ENCODE assay signal across 9 cellular contexts in the genomic region with DNA sequence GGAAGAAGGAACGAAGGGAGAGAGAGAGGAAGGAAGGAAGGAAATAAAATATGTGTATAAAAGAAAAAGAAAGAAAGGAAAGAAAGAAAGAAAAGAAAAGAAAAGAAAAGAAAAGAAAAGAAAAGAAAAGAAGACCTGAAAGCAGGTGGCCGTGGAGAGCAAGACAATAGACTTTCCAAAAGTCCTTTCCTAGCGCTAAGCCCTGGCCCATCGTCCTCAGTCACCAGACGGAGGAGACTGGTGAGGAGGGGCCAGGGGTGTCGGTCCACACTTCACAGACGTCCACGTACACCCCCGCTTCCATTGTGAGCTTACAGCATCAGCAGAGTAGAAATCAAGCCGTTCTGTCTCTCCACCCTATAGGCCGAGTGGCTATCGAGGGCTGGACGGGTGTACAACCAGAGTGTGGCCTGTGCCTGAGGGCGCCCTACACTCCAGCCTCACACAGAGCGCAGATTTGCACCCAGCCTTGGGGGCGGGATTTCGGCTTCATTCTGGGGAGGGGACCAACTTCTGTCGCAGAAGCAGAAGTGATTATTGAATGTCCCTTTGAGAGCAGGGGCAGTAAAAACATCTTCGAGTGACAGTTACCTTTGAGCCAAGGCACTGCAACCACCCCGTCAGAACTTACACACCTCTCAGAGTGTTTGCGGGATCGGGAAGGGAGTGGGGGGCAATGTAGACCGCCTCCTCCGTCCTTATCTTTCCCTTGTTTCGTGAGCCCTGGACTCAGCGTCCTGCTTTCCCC. TPM values are rescaled to one million over a fixed set of nuclear protein-coding genes. Genes with fewer than 3 reads are reported as not detected.
DNase-seq lines count a peak whose midpoint lies in the region; ATAC-seq lines count a peak whose summit lies in the region.
"Had no signal": no experiment of that assay in that cellular context is flagged by ENCODE, and none has a peak within 500 bp of the region (broad histone marks: within the 10 kb centered on the region; RNA-seq: fewer than 3 reads in every experiment).

No MANE protein-coding gene starts in this region.

- peaks cover 15% of the 10 kb centered on the region for H3K4me1 ChIP-seq in iPS-18a (ENCODE audit: control insufficient read depth, low read depth, low read length)

- no peaks in the 10 kb centered on the region for H3K36me3 Mint-ChIP-seq in activated CD4-positive, alpha-beta memory T cell treated with anti-CD3 and anti-CD28 coated beads for 36 hours
- H3K36me3 Mint-ChIP-seq in stimulated activated naive B cell treated with anti-CD40 and anti-IgM and Interleukin-4, amounts not matched to agents 10 μg/mL and 1 μg/mL and 100 μg/mL, for 72 hours = peaks cover 3 to 4% of the 10 kb centered on the region in 2 donors

- peak overlapping the region; percentile 72 for H3K4me3 ChIP-seq in iPS-18a (ENCODE audit: low read length)

- H3K9me3 Mint-ChIP-seq in activated CD4-positive, alpha-beta memory T cell treated with anti-CD3 and anti-CD28 coated beads for 36 hours = no peaks in the 10 kb centered on the region
- peaks cover 0 to 2% of the 10 kb centered on the region in 2 donors for H3K9me3 Mint-ChIP-seq in stimulated activated naive B cell treated with anti-CD40 and anti-IgM and Interleukin-4, amounts not matched to agents 10 μg/mL and 1 μg/mL and 100 μg/mL, for 72 hours

- H3K36me3 ChIP-seq in iPS-18a (ENCODE audit: control insufficient read depth, low read depth, low read length) = no peaks in the 10 kb centered on the region

- POLR2A ChIA-PET in activated CD4-positive, alpha-beta memory T cell treated with anti-CD3 and anti-CD28 coated beads for 36 hours (lab: Charles Lee) = no interaction called here

- H3K9me3 ChIP-seq in iPS-18a (ENCODE audit: control insufficient read depth, low read depth, low read length) = no peaks in the 10 kb centered on the region

- peak overlapping the region; percentile 78 for H3K4me3 Mint-ChIP-seq in activated CD4-positive, alpha-beta memory T cell treated with anti-CD3 and anti-CD28 coated beads for 36 hours
- H3K4me3 Mint-ChIP-seq in stimulated activated naive B cell treated with anti-CD40 and anti-IgM and Interleukin-4, amounts not matched to agents 10 μg/mL and 1 μg/mL and 100 μg/mL, for 72 hours = peak overlapping the region; percentile 88 to 92

- peaks cover 22% of the 10 kb centered on the region for H3K4me1 Mint-ChIP-seq in activated CD4-positive, alpha-beta memory T cell treated with anti-CD3 and anti-CD28 coated beads for 36 hours (ENCODE audit: low read depth)
- peaks cover 11 to 39% of the 10 kb centered on the region in 2 donors for H3K4me1 Mint-ChIP-seq in stimulated activated naive B cell treated with anti-CD40 and anti-IgM and Interleukin-4, amounts not matched to agents 10 μg/mL and 1 μg/mL and 100 μg/mL, for 72 hours

- no peak overlapping the region for H3K27ac ChIP-seq in iPS-18a (ENCODE audit: low read length)

- H3K27me3 Mint-ChIP-seq in activated CD4-positive, alpha-beta memory T cell treated with anti-CD3 and anti-CD28 coated beads for 36 hours = peaks cover 73% of the 10 kb centered on the region
- H3K27me3 Mint-ChIP-seq in stimulated activated naive B cell treated with anti-CD40 and anti-IgM and Interleukin-4, amounts not matched to agents 10 μg/mL and 1 μg/mL and 100 μg/mL, for 72 hours = peaks cover 73 to 88% of the 10 kb centered on the region in 2 donors

- DNase-seq in NCI-H1417 (lab: John Stamatoyannopoulos, UW) (peak in 2 of 3 experiments; percentile 58 to 65), NCI-H1417 treated with DMSO at 0.1 percent for 48 hours (lab: John Stamatoyannopoulos, UW) (no peak), RKO (ENCODE audit: low spot score) (no peak), cerebellar cortex (ENCODE audit: low spot score) (no peak)
- no peak for DNase-seq in activated CD4-positive, alpha-beta memory T cell treated with anti-CD3 and anti-CD28 coated beads for 36 hours
- DNase-seq in stimulated activated naive B cell treated with anti-CD40 and anti-IgM and Interleukin-4, amounts not matched to agents 10 μg/mL and 1 μg/mL and 100 μg/mL, for 72 hours = no peak

- no peak overlapping the region for H3K9ac ChIP-seq in iPS-18a (ENCODE audit: low read length)

- intact Hi-C loops in activated CD4-positive, alpha-beta memory T cell treated with anti-CD3 and anti-CD28 coated beads for 36 hours (cut with micrococcal nuclease) = loop anchor here (2.0 to 5.0 kb wide), 2 partner anchors 39 to 75 kb away; no protein-coding TSS in a partner anchor

- H3K27ac Mint-ChIP-seq in activated CD4-positive, alpha-beta memory T cell treated with anti-CD3 and anti-CD28 coated beads for 36 hours = no peak overlapping the region
- no peak overlapping the region for H3K27ac Mint-ChIP-seq in stimulated activated naive B cell treated with anti-CD40 and anti-IgM and Interleukin-4, amounts not matched to agents 10 μg/mL and 1 μg/mL and 100 μg/mL, for 72 hours

- CTCF ChIA-PET in activated CD4-positive, alpha-beta memory T cell treated with anti-CD3 and anti-CD28 coated beads for 36 hours (lab: Charles Lee) = interaction anchor here (1.2 kb wide), 1 partner anchor 37 kb away, joined by 3 read pairs; no protein-coding TSS in a partner anchor

- no peak for ATAC-seq in stimulated activated naive B cell treated with anti-CD40 and anti-IgM and Interleukin-4, amounts not matched to agents 10 μg/mL and 1 μg/mL and 100 μg/mL, for 72 hours (replicated peaks)
- no peak for ATAC-seq in HG03354 (IDR thresholded peaks at IDR 0.05; ENCODE audit: poor library complexity, severe bottlenecking, unreplicated experiment)

- peaks cover 96% of the 10 kb centered on the region for H3K27me3 ChIP-seq in iPS-18a (ENCODE audit: control insufficient read depth, insufficient read depth, low read length)

RNA-seq across cellular contexts. Expression of gene BSX, which starts 2.0 kb away (rescaled TPM):
- total RNA-seq in activated CD4-positive, alpha-beta memory T cell treated with anti-CD3 and anti-CD28 coated beads for 36 hours = not detected
- total RNA-seq: A172 had no signal

Comparison
In these comparisons a context has a peak if more than half of its experiments do, and no peak if none do; other contexts are left out.
1. DNase-seq: peak in NCI-H1417 (2 of 3); none in NCI-H1417 treated with DMSO at 0.1 percent for 48 hours (single experiment), activated CD4-positive, alpha-beta memory T cell treated with anti-CD3 and anti-CD28 coated beads for 36 hours (single experiment), stimulated activated naive B cell treated with anti-CD40 and anti-IgM and Interleukin-4, amounts not matched to agents 10 μg/mL and 1 μg/mL and 100 μg/mL, for 72 hours (single experiment), RKO (single experiment) and cerebellar cortex (single experiment).